Comparison of ENCODE assay signal across 2 cellular contexts in genomic region chr10:47356708-47357107, GRCh38.
TF ChIP-seq lines count a peak whose summit lies in the region.

No MANE protein-coding gene starts in this region.

TF ChIP-seq in HepG2, 621 proteins besides CTCF, POLR2A, EP300 and RAD21:
- TF ChIP-seq ZNF891 (CRISPR knock-in tag; IDR thresholded peaks at IDR 0.05): no peak
- 0 out of 2 replicates have a peak, but pooled peaks have one; percentile 10 for TF ChIP-seq ZNF629 (CRISPR knock-in tag; conservative IDR thresholded peaks at IDR 0.05)
TF ChIP-seq in HepG2: peak in this region for 1.

TF ChIP-seq in K562, 482 proteins besides CTCF, POLR2A, EP300 and RAD21:
- TF ChIP-seq HDGF (IDR thresholded peaks at IDR 0.05): no peak
- no peak for TF ChIP-seq ZBTB7A (IDR thresholded peaks at IDR 0.05; ENCODE audit: borderline replicate concordance, control insufficient read depth, low read depth, low read length)
- no peak for TF ChIP-seq PRPF4 (IDR thresholded peaks at IDR 0.05; ENCODE audit: insufficient read depth, low read depth, low read length, poor library complexity, severe bottlenecking)
- peak; percentile 58 for TF ChIP-seq RBM25 (IDR thresholded peaks at IDR 0.05; ENCODE audit: low read depth, low read length, severe bottlenecking)
